ENCODE assay signal across 1 cellular context in genomic region chr9:99819484-99820329, GRCh38.
TF ChIP-seq lines count a peak whose summit lies in the region.

No MANE protein-coding gene starts in this region.

TF ChIP-seq in K562, 482 proteins besides CTCF, POLR2A, EP300 and RAD21 (continued from another document and continues in another):
- peak; percentile 69; the same call in 1 of the 2 replicates for TF ChIP-seq ZBTB1 (CRISPR knock-in tag; IDR thresholded peaks at IDR 0.05; ENCODE audit: borderline replicate concordance, low read depth)
- TF ChIP-seq SIN3A (IDR thresholded peaks at IDR 0.05; ENCODE audit: borderline replicate concordance in 2 of 2, control insufficient read depth in 1 of 2, low read depth in 2 of 2, low read length in 2 of 2): peak; percentile 52 to 82; a peak in 3 of 4 replicates
- peak; percentile 51 for TF ChIP-seq FUS (optimal IDR thresholded peaks at IDR 0.05; ENCODE audit: low read depth, low read length)
- TF ChIP-seq TCF7L2 (IDR thresholded peaks at IDR 0.05; ENCODE audit: low read depth, low read length): no peak
- TF ChIP-seq, protein P1, sequence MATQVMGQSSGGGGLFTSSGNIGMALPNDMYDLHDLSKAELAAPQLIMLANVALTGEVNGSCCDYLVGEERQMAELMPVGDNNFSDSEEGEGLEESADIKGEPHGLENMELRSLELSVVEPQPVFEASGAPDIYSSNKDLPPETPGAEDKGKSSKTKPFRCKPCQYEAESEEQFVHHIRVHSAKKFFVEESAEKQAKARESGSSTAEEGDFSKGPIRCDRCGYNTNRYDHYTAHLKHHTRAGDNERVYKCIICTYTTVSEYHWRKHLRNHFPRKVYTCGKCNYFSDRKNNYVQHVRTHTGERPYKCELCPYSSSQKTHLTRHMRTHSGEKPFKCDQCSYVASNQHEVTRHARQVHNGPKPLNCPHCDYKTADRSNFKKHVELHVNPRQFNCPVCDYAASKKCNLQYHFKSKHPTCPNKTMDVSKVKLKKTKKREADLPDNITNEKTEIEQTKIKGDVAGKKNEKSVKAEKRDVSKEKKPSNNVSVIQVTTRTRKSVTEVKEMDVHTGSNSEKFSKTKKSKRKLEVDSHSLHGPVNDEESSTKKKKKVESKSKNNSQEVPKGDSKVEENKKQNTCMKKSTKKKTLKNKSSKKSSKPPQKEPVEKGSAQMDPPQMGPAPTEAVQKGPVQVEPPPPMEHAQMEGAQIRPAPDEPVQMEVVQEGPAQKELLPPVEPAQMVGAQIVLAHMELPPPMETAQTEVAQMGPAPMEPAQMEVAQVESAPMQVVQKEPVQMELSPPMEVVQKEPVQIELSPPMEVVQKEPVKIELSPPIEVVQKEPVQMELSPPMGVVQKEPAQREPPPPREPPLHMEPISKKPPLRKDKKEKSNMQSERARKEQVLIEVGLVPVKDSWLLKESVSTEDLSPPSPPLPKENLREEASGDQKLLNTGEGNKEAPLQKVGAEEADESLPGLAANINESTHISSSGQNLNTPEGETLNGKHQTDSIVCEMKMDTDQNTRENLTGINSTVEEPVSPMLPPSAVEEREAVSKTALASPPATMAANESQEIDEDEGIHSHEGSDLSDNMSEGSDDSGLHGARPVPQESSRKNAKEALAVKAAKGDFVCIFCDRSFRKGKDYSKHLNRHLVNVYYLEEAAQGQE (CRISPR knock-in tag; IDR thresholded peaks at IDR 0.05; ENCODE audit: low read depth): peak; percentile 83
- peak; percentile 82; the same call in 1 of the 2 replicates for TF ChIP-seq BRD4 (IDR thresholded peaks at IDR 0.05)
- TF ChIP-seq THRAP3 (IDR thresholded peaks at IDR 0.05; ENCODE audit: borderline replicate concordance): no peak
- TF ChIP-seq HDAC3 (IDR thresholded peaks at IDR 0.05; ENCODE audit: borderline replicate concordance, partially characterized antibody): peak; percentile 97
- TF ChIP-seq CHCHD3 (CRISPR knock-in tag; IDR thresholded peaks at IDR 0.05): no peak
- TF ChIP-seq HMG20B (CRISPR knock-in tag; IDR thresholded peaks at IDR 0.05): no peak
- TF ChIP-seq ZNF384 (IDR thresholded peaks at IDR 0.05; ENCODE audit: low read depth, low read length): no peak
- TF ChIP-seq KHSRP (IDR thresholded peaks at IDR 0.05): peak; percentile 64
- TF ChIP-seq CC2D1A (IDR thresholded peaks at IDR 0.05): no peak
- no peak for TF ChIP-seq SRSF9 (IDR thresholded peaks at IDR 0.05; ENCODE audit: borderline replicate concordance, low read depth, low read length)
- TF ChIP-seq, protein P2, sequence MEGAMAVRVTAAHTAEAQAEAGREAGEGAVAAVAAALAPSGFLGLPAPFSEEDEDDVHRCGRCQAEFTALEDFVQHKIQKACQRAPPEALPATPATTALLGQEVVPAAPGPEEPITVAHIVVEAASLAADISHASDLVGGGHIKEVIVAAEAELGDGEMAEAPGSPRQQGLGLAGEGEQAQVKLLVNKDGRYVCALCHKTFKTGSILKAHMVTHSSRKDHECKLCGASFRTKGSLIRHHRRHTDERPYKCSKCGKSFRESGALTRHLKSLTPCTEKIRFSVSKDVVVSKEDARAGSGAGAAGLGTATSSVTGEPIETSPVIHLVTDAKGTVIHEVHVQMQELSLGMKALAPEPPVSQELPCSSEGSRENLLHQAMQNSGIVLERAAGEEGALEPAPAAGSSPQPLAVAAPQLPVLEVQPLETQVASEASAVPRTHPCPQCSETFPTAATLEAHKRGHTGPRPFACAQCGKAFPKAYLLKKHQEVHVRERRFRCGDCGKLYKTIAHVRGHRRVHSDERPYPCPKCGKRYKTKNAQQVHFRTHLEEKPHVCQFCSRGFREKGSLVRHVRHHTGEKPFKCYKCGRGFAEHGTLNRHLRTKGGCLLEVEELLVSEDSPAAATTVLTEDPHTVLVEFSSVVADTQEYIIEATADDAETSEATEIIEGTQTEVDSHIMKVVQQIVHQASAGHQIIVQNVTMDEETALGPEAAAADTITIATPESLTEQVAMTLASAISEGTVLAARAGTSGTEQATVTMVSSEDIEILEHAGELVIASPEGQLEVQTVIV (CRISPR knock-in tag; IDR thresholded peaks at IDR 0.05; ENCODE audit: borderline replicate concordance): no peak
- peak; percentile 32 for TF ChIP-seq FIP1L1 (IDR thresholded peaks at IDR 0.05; ENCODE audit: low read depth, low read length, poor library complexity, severe bottlenecking)
- no peak for TF ChIP-seq TRIM28 (IDR thresholded peaks at IDR 0.05)
- TF ChIP-seq, protein P3, sequence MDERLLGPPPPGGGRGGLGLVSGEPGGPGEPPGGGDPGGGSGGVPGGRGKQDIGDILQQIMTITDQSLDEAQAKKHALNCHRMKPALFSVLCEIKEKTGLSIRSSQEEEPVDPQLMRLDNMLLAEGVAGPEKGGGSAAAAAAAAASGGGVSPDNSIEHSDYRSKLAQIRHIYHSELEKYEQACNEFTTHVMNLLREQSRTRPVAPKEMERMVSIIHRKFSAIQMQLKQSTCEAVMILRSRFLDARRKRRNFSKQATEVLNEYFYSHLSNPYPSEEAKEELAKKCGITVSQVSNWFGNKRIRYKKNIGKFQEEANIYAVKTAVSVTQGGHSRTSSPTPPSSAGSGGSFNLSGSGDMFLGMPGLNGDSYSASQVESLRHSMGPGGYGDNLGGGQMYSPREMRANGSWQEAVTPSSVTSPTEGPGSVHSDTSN (CRISPR knock-in tag; IDR thresholded peaks at IDR 0.05; ENCODE audit: low read depth): peak; percentile 78
- TF ChIP-seq, protein P3 (tag; conservative IDR thresholded peaks at IDR 0.05; ENCODE audit: low read depth): no peak
- TF ChIP-seq HDAC6 (IDR thresholded peaks at IDR 0.05; ENCODE audit: low read depth, low read length): no peak
- TF ChIP-seq HNRNPK (IDR thresholded peaks at IDR 0.05; ENCODE audit: low read depth, low read length, poor library complexity, severe bottlenecking): peak; percentile 73
- peak; percentile 22; the same call in 1 of the 2 replicates for TF ChIP-seq NFE2 (IDR thresholded peaks at IDR 0.05; ENCODE audit: low read depth)
- TF ChIP-seq, protein P4, sequence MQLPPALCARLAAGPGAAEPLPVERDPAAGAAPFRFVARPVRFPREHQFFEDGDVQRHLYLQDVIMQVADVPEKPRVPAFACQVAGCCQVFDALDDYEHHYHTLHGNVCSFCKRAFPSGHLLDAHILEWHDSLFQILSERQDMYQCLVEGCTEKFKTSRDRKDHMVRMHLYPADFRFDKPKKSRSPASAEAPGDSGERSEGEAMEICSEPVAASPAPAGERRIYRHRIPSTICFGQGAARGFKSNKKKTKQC (CRISPR knock-in tag; IDR thresholded peaks at IDR 0.05): peak; percentile 85; the same call in 1 of the 2 replicates
- peak; percentile 63; the same call in 1 of the 2 replicates for TF ChIP-seq ZNF175 (CRISPR knock-in tag; IDR thresholded peaks at IDR 0.05; ENCODE audit: low read depth)
- peak; percentile 61 for TF ChIP-seq MTA3 (IDR thresholded peaks at IDR 0.05; ENCODE audit: borderline replicate concordance)
- peak; percentile 22; the same call in 1 of the 2 replicates for TF ChIP-seq XRCC5 (IDR thresholded peaks at IDR 0.05; ENCODE audit: low read depth, low read length)
- TF ChIP-seq RBM22 (IDR thresholded peaks at IDR 0.05; ENCODE audit: low read depth, low read length, poor library complexity, severe bottlenecking): peak; percentile 39
- no peak for TF ChIP-seq ZNF695 (CRISPR knock-in tag; IDR thresholded peaks at IDR 0.05)
- TF ChIP-seq, protein P5, sequence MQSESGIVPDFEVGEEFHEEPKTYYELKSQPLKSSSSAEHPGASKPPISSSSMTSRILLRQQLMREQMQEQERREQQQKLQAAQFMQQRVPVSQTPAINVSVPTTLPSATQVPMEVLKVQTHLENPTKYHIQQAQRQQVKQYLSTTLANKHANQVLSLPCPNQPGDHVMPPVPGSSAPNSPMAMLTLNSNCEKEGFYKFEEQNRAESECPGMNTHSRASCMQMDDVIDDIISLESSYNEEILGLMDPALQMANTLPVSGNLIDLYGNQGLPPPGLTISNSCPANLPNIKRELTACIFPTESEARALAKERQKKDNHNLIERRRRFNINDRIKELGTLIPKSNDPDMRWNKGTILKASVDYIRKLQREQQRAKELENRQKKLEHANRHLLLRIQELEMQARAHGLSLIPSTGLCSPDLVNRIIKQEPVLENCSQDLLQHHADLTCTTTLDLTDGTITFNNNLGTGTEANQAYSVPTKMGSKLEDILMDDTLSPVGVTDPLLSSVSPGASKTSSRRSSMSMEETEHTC (IDR thresholded peaks at IDR 0.05): peak; percentile 61
- TF ChIP-seq CREB1 (IDR thresholded peaks at IDR 0.05): peak; percentile 99
- peak; percentile 92 for TF ChIP-seq CREB1 (CRISPR knock-in tag; IDR thresholded peaks at IDR 0.05)
- TF ChIP-seq, protein P6, sequence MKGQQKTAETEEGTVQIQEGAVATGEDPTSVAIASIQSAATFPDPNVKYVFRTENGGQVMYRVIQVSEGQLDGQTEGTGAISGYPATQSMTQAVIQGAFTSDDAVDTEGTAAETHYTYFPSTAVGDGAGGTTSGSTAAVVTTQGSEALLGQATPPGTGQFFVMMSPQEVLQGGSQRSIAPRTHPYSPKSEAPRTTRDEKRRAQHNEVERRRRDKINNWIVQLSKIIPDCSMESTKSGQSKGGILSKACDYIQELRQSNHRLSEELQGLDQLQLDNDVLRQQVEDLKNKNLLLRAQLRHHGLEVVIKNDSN (CRISPR knock-in tag; IDR thresholded peaks at IDR 0.05): peak; percentile 20
- TF ChIP-seq L3MBTL2 (IDR thresholded peaks at IDR 0.05): peak; percentile 72
- no peak for TF ChIP-seq NFXL1 (CRISPR knock-in tag; IDR thresholded peaks at IDR 0.05)
- TF ChIP-seq ZNF699 (CRISPR knock-in tag; IDR thresholded peaks at IDR 0.05; ENCODE audit: insufficient replicate concordance): no peak
- no peak for TF ChIP-seq FOXA1 (IDR thresholded peaks at IDR 0.05; ENCODE audit: borderline replicate concordance)
- TF ChIP-seq CEBPB (tag; IDR thresholded peaks at IDR 0.05): peak; percentile 35; the same call in 1 of the 2 replicates
- TF ChIP-seq PCBP1 (IDR thresholded peaks at IDR 0.05; ENCODE audit: low read depth, low read length, poor library complexity, severe bottlenecking): peak; percentile 91
- TF ChIP-seq PRPF4 (IDR thresholded peaks at IDR 0.05; ENCODE audit: insufficient read depth, low read depth, low read length, poor library complexity, severe bottlenecking): peak; percentile 40
- TF ChIP-seq ZNF561 (CRISPR knock-in tag; conservative IDR thresholded peaks at IDR 0.05): 0 out of 2 replicates have a peak, but pooled peaks have one; percentile 57
- TF ChIP-seq TEAD1 (CRISPR knock-in tag; IDR thresholded peaks at IDR 0.05): peak in 1 of 2 experiments; percentile 29; a peak in 2 of 4 replicates
- peak; percentile 58; the same call in 1 of the 2 replicates for TF ChIP-seq ETV1 (tag; conservative IDR thresholded peaks at IDR 0.05; ENCODE audit: low read depth)
- peak; percentile 40; the same call in 1 of the 2 replicates for TF ChIP-seq ZNF431 (CRISPR knock-in tag; IDR thresholded peaks at IDR 0.05)
- peak; percentile 68 for TF ChIP-seq CBFB (CRISPR knock-in tag; IDR thresholded peaks at IDR 0.05)
- TF ChIP-seq HBP1 (CRISPR knock-in tag; IDR thresholded peaks at IDR 0.05): 0 out of 2 replicates have a peak, but pooled peaks have one; percentile 21
- TF ChIP-seq SIX5 (IDR thresholded peaks at IDR 0.05; ENCODE audit: borderline replicate concordance in 1 of 2, insufficient read depth in 1 of 2, low read depth in 1 of 2, low read length in 2 of 2): no peak
- no peak for TF ChIP-seq NR4A1 (CRISPR knock-in tag; IDR thresholded peaks at IDR 0.05)
- no peak for TF ChIP-seq NR4A1 (tag; IDR thresholded peaks at IDR 0.05)
- TF ChIP-seq PHB (CRISPR knock-in tag; IDR thresholded peaks at IDR 0.05): 0 out of 2 replicates have a peak, but pooled peaks have one; percentile 70
- 0 out of 2 replicates have a peak, but pooled peaks have one; percentile 36 for TF ChIP-seq LCOR (CRISPR knock-in tag; IDR thresholded peaks at IDR 0.05)
- TF ChIP-seq ZNF79 (CRISPR knock-in tag; IDR thresholded peaks at IDR 0.05; ENCODE audit: low read depth): no peak
- TF ChIP-seq NR2C2 (CRISPR knock-in tag; IDR thresholded peaks at IDR 0.05): no peak
- TF ChIP-seq NR2C2 (tag; IDR thresholded peaks at IDR 0.05): peak; percentile 95
- TF ChIP-seq HDAC1 (IDR thresholded peaks at IDR 0.05): peak in 1 of 2 experiments; percentile 84; a peak in 2 of 4 replicates
- TF ChIP-seq GTF2A2 (tag; IDR thresholded peaks at IDR 0.05): no peak
- TF ChIP-seq ZNF133 (CRISPR knock-in tag; IDR thresholded peaks at IDR 0.05): 0 out of 2 replicates have a peak, but pooled peaks have one; percentile 29
- TF ChIP-seq ZNF23 (CRISPR knock-in tag; IDR thresholded peaks at IDR 0.05): no peak
- peak in 1 of 2 experiments; percentile 68; a peak in 1 of 4 replicates for TF ChIP-seq KDM4B (IDR thresholded peaks at IDR 0.05; ENCODE audit: borderline replicate concordance in 2 of 2, low read depth in 1 of 2)
- TF ChIP-seq EGR1 (conservative IDR thresholded peaks at IDR 0.05): peak; percentile 98
- peak; percentile 96 for TF ChIP-seq MEF2A (IDR thresholded peaks at IDR 0.05; ENCODE audit: control insufficient read depth, low read depth, low read length)
- peak; percentile 94 for TF ChIP-seq RBFOX2 (IDR thresholded peaks at IDR 0.05; ENCODE audit: low read depth, low read length)
